In the genomic region with DNA sequence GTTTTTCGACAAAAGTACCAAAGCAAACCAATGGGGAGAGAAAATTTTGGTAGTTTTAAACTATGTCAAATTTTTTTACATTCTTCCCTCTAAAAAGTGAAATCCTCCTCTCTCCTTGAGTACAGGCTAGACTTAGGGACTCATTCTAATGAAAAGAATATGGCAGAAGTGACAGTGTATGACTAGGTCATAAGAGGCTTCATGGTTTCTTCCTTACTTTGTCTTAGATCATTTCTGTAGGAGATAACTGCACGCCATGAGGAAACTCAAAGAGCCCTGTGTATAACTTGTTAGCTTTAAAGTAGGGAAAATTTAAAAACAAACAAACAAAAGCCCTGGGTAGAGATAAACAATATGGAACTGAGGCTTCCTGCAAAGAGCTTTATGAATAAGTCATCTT, we compare ENCODE assay signal across 14 cellular contexts. TPM values are rescaled to one million over a fixed set of nuclear protein-coding genes. Genes with fewer than 3 reads are reported as not detected.
"Had no signal": no experiment of that assay in that cellular context is flagged by ENCODE, and none has a peak within 500 bp of the region (broad histone marks: within the 10 kb centered on the region; RNA-seq: fewer than 3 reads in every experiment).

No MANE protein-coding gene starts in this region.

- H3K9me3 Mint-ChIP-seq: activated naive CD4-positive, alpha-beta T cell treated with anti-CD3 and anti-CD28 coated beads, Interleukin-2, amount 50 U/mL, for 72 hours; stimulated activated naive CD8-positive, alpha-beta T cell treated with anti-CD3 and anti-CD28 coated beads, Interleukin-15, Interleukin-2, amounts not matched to agents 100 ng/mL and 50 ng/mL, for 24 hours had no signal

- ATAC-seq: gastrocnemius medialis, left lobe of liver, psoas muscle, sciatic nerve had no signal

- H3K4me3 Mint-ChIP-seq: stimulated activated naive CD8-positive, alpha-beta T cell treated with anti-CD3 and anti-CD28 coated beads, Interleukin-15, Interleukin-2, amounts not matched to agents 100 ng/mL and 50 ng/mL, for 24 hours had no signal

- H3K27ac Mint-ChIP-seq: stimulated activated naive CD8-positive, alpha-beta T cell treated with anti-CD3 and anti-CD28 coated beads, Interleukin-15, Interleukin-2, amounts not matched to agents 100 ng/mL and 50 ng/mL, for 24 hours had no signal

- H3K36me3 ChIP-seq: gastrocnemius medialis had no signal

- DNase-seq: aorta; gastrocnemius medialis; islet precursor cell; psoas muscle; stimulated activated CD4-positive, alpha-beta T cell treated with anti-CD3 and anti-CD28 coated beads, Interleukin-12 subunit alpha, Interleukin-12 subunit beta, amount 100 ng/mL, for 4 hours; SW 1271 had no signal

- H3K27me3 Mint-ChIP-seq: stimulated activated naive CD8-positive, alpha-beta T cell treated with anti-CD3 and anti-CD28 coated beads, Interleukin-15, Interleukin-2, amounts not matched to agents 100 ng/mL and 50 ng/mL, for 24 hours had no signal

- H3K9me3 ChIP-seq: esophagus muscularis mucosa, gastrocnemius medialis, psoas muscle had no signal

- H3K4me3 ChIP-seq: esophagus muscularis mucosa, gastrocnemius medialis, psoas muscle had no signal

- H3K27me3 ChIP-seq: esophagus muscularis mucosa, gastrocnemius medialis had no signal

- H3K27ac ChIP-seq: esophagus muscularis mucosa, gastrocnemius medialis, psoas muscle had no signal

RNA-seq across cellular contexts. Expression of a gene that starts 30.2 kb away (rescaled TPM):
- total RNA-seq: bronchial epithelial cell, gastrocnemius medialis, left lobe of liver, osteoblast, psoas muscle, urinary bladder had no signal
